ENCODE assay signal across 1 cellular context in the genomic region with DNA sequence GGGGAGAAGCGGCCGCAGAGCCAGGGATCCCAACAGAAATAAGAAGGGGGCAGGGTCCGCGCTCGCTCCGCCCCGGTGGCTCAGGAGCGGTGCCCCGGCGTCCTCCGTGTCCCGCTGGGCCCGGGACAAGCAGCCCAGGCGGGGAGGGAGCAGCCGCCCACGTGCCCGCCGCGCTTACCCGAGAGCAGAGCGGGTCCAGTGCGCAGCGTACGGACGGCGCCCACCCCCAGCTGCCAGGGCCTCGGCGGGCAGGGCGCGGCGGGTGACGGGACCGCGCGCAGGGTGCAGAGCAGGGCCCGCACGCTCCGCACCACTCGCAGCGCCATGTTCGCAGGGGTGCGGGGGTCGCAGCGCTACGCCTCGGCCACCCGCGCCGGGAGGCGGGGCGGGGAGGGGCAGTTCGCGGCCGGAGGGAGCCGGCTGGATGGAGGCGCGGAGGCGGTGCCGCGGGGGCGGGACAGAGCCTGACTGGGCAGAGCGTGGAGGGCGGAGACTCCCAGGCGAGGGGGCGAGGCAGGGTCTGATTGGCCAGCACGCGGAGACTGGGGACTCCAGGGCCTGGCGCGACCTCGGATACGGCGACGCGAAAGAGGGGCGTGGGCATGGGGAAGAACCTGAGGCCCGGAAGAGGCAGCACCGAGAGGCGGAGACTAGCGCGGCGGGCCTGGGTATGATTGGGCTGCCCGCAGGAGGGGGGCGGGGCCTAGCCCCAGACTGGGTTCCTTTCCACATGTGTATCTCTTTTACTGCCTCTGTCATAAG.
TF ChIP-seq lines count a peak whose summit lies in the region.

A gene (minus strand): TSS at position 443 of the 762 bp plus-strand sequence. CDS start 117 bp downstream, at position 326.

TF ChIP-seq in HepG2, 621 proteins besides CTCF, POLR2A, EP300 and RAD21 (continued from another document and continues in another):
- TF ChIP-seq, protein P1, sequence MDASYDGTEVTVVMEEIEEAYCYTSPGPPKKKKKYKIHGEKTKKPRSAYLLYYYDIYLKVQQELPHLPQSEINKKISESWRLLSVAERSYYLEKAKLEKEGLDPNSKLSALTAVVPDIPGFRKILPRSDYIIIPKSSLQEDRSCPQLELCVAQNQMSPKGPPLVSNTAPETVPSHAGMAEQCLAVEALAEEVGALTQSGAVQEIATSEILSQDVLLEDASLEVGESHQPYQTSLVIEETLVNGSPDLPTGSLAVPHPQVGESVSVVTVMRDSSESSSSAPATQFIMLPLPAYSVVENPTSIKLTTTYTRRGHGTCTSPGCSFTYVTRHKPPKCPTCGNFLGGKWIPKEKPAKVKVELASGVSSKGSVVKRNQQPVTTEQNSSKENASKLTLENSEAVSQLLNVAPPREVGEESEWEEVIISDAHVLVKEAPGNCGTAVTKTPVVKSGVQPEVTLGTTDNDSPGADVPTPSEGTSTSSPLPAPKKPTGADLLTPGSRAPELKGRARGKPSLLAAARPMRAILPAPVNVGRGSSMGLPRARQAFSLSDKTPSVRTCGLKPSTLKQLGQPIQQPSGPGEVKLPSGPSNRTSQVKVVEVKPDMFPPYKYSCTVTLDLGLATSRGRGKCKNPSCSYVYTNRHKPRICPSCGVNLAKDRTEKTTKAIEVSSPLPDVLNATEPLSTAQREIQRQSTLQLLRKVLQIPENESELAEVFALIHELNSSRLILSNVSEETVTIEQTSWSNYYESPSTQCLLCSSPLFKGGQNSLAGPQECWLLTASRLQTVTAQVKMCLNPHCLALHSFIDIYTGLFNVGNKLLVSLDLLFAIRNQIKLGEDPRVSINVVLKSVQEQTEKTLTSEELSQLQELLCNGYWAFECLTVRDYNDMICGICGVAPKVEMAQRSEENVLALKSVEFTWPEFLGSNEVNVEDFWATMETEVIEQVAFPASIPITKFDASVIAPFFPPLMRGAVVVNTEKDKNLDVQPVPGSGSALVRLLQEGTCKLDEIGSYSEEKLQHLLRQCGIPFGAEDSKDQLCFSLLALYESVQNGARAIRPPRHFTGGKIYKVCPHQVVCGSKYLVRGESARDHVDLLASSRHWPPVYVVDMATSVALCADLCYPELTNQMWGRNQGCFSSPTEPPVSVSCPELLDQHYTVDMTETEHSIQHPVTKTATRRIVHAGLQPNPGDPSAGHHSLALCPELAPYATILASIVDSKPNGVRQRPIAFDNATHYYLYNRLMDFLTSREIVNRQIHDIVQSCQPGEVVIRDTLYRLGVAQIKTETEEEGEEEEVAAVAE (CRISPR knock-in tag; IDR thresholded peaks at IDR 0.05; ENCODE audit: borderline replicate concordance) = no peak
- TF ChIP-seq, protein P2, sequence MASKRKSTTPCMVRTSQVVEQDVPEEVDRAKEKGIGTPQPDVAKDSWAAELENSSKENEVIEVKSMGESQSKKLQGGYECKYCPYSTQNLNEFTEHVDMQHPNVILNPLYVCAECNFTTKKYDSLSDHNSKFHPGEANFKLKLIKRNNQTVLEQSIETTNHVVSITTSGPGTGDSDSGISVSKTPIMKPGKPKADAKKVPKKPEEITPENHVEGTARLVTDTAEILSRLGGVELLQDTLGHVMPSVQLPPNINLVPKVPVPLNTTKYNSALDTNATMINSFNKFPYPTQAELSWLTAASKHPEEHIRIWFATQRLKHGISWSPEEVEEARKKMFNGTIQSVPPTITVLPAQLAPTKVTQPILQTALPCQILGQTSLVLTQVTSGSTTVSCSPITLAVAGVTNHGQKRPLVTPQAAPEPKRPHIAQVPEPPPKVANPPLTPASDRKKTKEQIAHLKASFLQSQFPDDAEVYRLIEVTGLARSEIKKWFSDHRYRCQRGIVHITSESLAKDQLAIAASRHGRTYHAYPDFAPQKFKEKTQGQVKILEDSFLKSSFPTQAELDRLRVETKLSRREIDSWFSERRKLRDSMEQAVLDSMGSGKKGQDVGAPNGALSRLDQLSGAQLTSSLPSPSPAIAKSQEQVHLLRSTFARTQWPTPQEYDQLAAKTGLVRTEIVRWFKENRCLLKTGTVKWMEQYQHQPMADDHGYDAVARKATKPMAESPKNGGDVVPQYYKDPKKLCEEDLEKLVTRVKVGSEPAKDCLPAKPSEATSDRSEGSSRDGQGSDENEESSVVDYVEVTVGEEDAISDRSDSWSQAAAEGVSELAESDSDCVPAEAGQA (IDR thresholded peaks at IDR 0.05; ENCODE audit: low read depth) = no peak
- TF ChIP-seq, protein P2 (CRISPR knock-in tag; IDR thresholded peaks at IDR 0.05; ENCODE audit: borderline replicate concordance) = no peak
- TF ChIP-seq ZNF12 (CRISPR knock-in tag; IDR thresholded peaks at IDR 0.05) (no peak), TCF7 (IDR thresholded peaks at IDR 0.05; ENCODE audit: low read depth) (no peak), NKX3-1 (CRISPR knock-in tag; IDR thresholded peaks at IDR 0.05) (0 out of 2 replicates have a peak, but pooled peaks have one; percentile 45), ZNF614 (CRISPR knock-in tag; IDR thresholded peaks at IDR 0.05; ENCODE audit: borderline replicate concordance) (peak; percentile 0; the same call in 1 of the 2 replicates), ZNF101 (CRISPR knock-in tag; IDR thresholded peaks at IDR 0.05; ENCODE audit: borderline replicate concordance, low read depth) (0 out of 2 replicates have a peak, but pooled peaks have one; percentile 39), FOSL2 (CRISPR knock-in tag; IDR thresholded peaks at IDR 0.05) (no peak; the same call in 1 of the 2 replicates), CENPX (CRISPR knock-in tag; IDR thresholded peaks at IDR 0.05) (no peak), ZSCAN12 (CRISPR knock-in tag; IDR thresholded peaks at IDR 0.05) (no peak), MTA1 (CRISPR knock-in tag; IDR thresholded peaks at IDR 0.05; ENCODE audit: borderline replicate concordance) (peak; percentile 63; the same call in 1 of the 2 replicates), THYN1 (CRISPR knock-in tag; IDR thresholded peaks at IDR 0.05; ENCODE audit: borderline replicate concordance, low read depth) (no peak), DMAP1 (CRISPR knock-in tag; IDR thresholded peaks at IDR 0.05) (no peak), ZNF670 (CRISPR knock-in tag; IDR thresholded peaks at IDR 0.05; ENCODE audit: borderline replicate concordance) (no peak), KAT7 (CRISPR knock-in tag; IDR thresholded peaks at IDR 0.05; ENCODE audit: borderline replicate concordance) (no peak), RNF2 (conservative IDR thresholded peaks at IDR 0.05; ENCODE audit: low read depth) (peak; percentile 99), MEIS2 (CRISPR knock-in tag; IDR thresholded peaks at IDR 0.05) (0 out of 2 replicates have a peak, but pooled peaks have one; percentile 52), MXI1 (IDR thresholded peaks at IDR 0.05; ENCODE audit: borderline replicate concordance, low read depth, low read length) (peak; percentile 79; the same call in 1 of the 3 replicates), PCBP2 (optimal IDR thresholded peaks at IDR 0.05; ENCODE audit: low read depth, low read length, poor library complexity, severe bottlenecking) (no peak), ZFY (CRISPR knock-in tag; IDR thresholded peaks at IDR 0.05) (peak; percentile 93), TAF1 (CRISPR knock-in tag; IDR thresholded peaks at IDR 0.05) (peak; percentile 84), ZNF883 (CRISPR knock-in tag; IDR thresholded peaks at IDR 0.05; ENCODE audit: not compliant biosample characterization) (peak; percentile 70), ARNT (IDR thresholded peaks at IDR 0.05) (no peak), ZSCAN21 (CRISPR knock-in tag; IDR thresholded peaks at IDR 0.05; ENCODE audit: borderline replicate concordance) (peak; percentile 92)
- TF ChIP-seq, protein P3, sequence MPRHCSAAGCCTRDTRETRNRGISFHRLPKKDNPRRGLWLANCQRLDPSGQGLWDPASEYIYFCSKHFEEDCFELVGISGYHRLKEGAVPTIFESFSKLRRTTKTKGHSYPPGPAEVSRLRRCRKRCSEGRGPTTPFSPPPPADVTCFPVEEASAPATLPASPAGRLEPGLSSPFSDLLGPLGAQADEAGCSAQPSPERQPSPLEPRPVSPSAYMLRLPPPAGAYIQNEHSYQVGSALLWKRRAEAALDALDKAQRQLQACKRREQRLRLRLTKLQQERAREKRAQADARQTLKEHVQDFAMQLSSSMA (CRISPR knock-in tag; IDR thresholded peaks at IDR 0.05) = peak; percentile 92
- TF ChIP-seq, protein P4, sequence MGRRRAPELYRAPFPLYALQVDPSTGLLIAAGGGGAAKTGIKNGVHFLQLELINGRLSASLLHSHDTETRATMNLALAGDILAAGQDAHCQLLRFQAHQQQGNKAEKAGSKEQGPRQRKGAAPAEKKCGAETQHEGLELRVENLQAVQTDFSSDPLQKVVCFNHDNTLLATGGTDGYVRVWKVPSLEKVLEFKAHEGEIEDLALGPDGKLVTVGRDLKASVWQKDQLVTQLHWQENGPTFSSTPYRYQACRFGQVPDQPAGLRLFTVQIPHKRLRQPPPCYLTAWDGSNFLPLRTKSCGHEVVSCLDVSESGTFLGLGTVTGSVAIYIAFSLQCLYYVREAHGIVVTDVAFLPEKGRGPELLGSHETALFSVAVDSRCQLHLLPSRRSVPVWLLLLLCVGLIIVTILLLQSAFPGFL (CRISPR knock-in tag; IDR thresholded peaks at IDR 0.05) = no peak
- TF ChIP-seq, protein P5, sequence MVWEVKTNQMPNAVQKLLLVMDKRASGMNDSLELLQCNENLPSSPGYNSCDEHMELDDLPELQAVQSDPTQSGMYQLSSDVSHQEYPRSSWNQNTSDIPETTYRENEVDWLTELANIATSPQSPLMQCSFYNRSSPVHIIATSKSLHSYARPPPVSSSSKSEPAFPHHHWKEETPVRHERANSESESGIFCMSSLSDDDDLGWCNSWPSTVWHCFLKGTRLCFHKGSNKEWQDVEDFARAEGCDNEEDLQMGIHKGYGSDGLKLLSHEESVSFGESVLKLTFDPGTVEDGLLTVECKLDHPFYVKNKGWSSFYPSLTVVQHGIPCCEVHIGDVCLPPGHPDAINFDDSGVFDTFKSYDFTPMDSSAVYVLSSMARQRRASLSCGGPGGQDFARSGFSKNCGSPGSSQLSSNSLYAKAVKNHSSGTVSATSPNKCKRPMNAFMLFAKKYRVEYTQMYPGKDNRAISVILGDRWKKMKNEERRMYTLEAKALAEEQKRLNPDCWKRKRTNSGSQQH (CRISPR knock-in tag; IDR thresholded peaks at IDR 0.05; ENCODE audit: low read depth) = no peak
- TF ChIP-seq, protein P6, sequence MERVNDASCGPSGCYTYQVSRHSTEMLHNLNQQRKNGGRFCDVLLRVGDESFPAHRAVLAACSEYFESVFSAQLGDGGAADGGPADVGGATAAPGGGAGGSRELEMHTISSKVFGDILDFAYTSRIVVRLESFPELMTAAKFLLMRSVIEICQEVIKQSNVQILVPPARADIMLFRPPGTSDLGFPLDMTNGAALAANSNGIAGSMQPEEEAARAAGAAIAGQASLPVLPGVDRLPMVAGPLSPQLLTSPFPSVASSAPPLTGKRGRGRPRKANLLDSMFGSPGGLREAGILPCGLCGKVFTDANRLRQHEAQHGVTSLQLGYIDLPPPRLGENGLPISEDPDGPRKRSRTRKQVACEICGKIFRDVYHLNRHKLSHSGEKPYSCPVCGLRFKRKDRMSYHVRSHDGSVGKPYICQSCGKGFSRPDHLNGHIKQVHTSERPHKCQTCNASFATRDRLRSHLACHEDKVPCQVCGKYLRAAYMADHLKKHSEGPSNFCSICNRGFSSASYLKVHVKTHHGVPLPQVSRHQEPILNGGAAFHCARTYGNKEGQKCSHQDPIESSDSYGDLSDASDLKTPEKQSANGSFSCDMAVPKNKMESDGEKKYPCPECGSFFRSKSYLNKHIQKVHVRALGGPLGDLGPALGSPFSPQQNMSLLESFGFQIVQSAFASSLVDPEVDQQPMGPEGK (CRISPR knock-in tag; IDR thresholded peaks at IDR 0.05) = peak; percentile 60
- TF ChIP-seq, protein P7, sequence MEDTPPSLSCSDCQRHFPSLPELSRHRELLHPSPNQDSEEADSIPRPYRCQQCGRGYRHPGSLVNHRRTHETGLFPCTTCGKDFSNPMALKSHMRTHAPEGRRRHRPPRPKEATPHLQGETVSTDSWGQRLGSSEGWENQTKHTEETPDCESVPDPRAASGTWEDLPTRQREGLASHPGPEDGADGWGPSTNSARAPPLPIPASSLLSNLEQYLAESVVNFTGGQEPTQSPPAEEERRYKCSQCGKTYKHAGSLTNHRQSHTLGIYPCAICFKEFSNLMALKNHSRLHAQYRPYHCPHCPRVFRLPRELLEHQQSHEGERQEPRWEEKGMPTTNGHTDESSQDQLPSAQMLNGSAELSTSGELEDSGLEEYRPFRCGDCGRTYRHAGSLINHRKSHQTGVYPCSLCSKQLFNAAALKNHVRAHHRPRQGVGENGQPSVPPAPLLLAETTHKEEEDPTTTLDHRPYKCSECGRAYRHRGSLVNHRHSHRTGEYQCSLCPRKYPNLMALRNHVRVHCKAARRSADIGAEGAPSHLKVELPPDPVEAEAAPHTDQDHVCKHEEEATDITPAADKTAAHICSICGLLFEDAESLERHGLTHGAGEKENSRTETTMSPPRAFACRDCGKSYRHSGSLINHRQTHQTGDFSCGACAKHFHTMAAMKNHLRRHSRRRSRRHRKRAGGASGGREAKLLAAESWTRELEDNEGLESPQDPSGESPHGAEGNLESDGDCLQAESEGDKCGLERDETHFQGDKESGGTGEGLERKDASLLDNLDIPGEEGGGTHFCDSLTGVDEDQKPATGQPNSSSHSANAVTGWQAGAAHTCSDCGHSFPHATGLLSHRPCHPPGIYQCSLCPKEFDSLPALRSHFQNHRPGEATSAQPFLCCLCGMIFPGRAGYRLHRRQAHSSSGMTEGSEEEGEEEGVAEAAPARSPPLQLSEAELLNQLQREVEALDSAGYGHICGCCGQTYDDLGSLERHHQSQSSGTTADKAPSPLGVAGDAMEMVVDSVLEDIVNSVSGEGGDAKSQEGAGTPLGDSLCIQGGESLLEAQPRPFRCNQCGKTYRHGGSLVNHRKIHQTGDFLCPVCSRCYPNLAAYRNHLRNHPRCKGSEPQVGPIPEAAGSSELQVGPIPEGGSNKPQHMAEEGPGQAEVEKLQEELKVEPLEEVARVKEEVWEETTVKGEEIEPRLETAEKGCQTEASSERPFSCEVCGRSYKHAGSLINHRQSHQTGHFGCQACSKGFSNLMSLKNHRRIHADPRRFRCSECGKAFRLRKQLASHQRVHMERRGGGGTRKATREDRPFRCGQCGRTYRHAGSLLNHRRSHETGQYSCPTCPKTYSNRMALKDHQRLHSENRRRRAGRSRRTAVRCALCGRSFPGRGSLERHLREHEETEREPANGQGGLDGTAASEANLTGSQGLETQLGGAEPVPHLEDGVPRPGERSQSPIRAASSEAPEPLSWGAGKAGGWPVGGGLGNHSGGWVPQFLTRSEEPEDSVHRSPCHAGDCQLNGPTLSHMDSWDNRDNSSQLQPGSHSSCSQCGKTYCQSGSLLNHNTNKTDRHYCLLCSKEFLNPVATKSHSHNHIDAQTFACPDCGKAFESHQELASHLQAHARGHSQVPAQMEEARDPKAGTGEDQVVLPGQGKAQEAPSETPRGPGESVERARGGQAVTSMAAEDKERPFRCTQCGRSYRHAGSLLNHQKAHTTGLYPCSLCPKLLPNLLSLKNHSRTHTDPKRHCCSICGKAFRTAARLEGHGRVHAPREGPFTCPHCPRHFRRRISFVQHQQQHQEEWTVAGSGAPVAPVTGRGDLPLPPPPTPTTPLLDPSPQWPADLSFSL (CRISPR knock-in tag; IDR thresholded peaks at IDR 0.05) = no peak
